Comparison of ENCODE assay signal across 9 cellular contexts in genomic region chr1:151061012-151061401, GRCh38. TPM values are rescaled to one million over a fixed set of nuclear protein-coding genes. Genes with fewer than 3 reads are reported as not detected.
A peak's percentile ranks its signal among the peaks of the same experiment; 100 is the strongest.
DNase-seq lines count a peak whose midpoint lies in the region; ATAC-seq, FAIRE-seq and TF ChIP-seq lines count a peak whose summit lies in the region.
"Had no signal": no experiment of that assay in that cellular context is flagged by ENCODE, and none has a peak within 500 bp of the region (broad histone marks: within the 10 kb centered on the region; RNA-seq: fewer than 3 reads in every experiment).

No MANE protein-coding gene starts in this region.

- no peak overlapping the region; the same call in 1 of the 2 replicates for H3K4me2 ChIP-seq in HepG2 (ENCODE audit: low read depth, low read length)

- H3K4me1 Mint-ChIP-seq in immature natural killer cell = peaks cover 37 to 41% of the 10 kb centered on the region in 2 donors

- no peak for TF ChIP-seq CTCF in AG10803 (conservative IDR thresholded peaks at IDR 0.05; ENCODE audit: low read length)
- no peak for TF ChIP-seq CTCF in VCaP (conservative IDR thresholded peaks at IDR 0.05)
- no peak for TF ChIP-seq CTCF in HepG2 (CRISPR knock-in tag; IDR thresholded peaks at IDR 0.05)

- peak overlapping the region; percentile 99 for H3K27ac ChIP-seq in VCaP
- no peak overlapping the region for H3K27ac ChIP-seq in HepG2 (ENCODE audit: extremely low read length, insufficient read depth, low read length)
- H3K27ac ChIP-seq: HL-60 had no signal

- intact Hi-C loops in HepG2 (cut with micrococcal nuclease; ENCODE audit: unreplicated experiment) = no loop called here

- no TSS peak for BruUV-seq in HepG2 (replicated peaks; lab: Mats Ljungman, UMichigan)

- peaks cover 39% of the 10 kb centered on the region for H3K4me1 ChIP-seq in HepG2 (ENCODE audit: insufficient read depth, low read length)

- H3K4me3 Mint-ChIP-seq in immature natural killer cell = peak overlapping the region; percentile 93 to 98 (median 96)

- H3K27me3 Mint-ChIP-seq in immature natural killer cell (ENCODE audit: low read depth in 3 of 3) = peaks cover 19 to 36% (median 31%) of the 10 kb centered on the region in 3 donors

- H3K9me3 Mint-ChIP-seq in immature natural killer cell = no peaks in the 10 kb centered on the region

- ATAC-seq in GM18868 (IDR thresholded peaks at IDR 0.05; ENCODE audit: unreplicated experiment) (no peak), HepG2 (no peak)

- no peak for TF ChIP-seq POLR2A in HepG2 (IDR thresholded peaks at IDR 0.05; ENCODE audit: insufficient read depth in 1 of 2, low read depth in 2 of 2, low read length in 2 of 2)

- no peaks in the 10 kb centered on the region for H3K27me3 ChIP-seq in H7 (ENCODE audit: control insufficient read depth, insufficient read depth, low read length)
- H3K27me3 ChIP-seq in HepG2 (ENCODE audit: control insufficient read depth in 1 of 2, insufficient read depth in 2 of 2, low read length in 2 of 2) = 0 out of 5 replicates have a peak, but pooled peaks cover 0 to 3% of the 10 kb centered on the region in 2 experiments

- no peak for TF ChIP-seq RAD21 in HepG2 (CRISPR knock-in tag; IDR thresholded peaks at IDR 0.05)

- WGBS in HepG2 (ENCODE audit: low lambda C conversion rate) = 55% methylated on average over 2 of the region's 2 CpGs

- peaks cover 2% of the 10 kb centered on the region for H3K36me3 ChIP-seq in H7 (replicated peaks; ENCODE audit: control insufficient read depth, insufficient read depth, low read length)
- peaks cover 2 to 6% of the 10 kb centered on the region in 2 experiments; a peak in 1 of 5 replicates for H3K36me3 ChIP-seq in HepG2 (replicated peaks in 1 of 2; ENCODE audit: control insufficient read depth in 1 of 2, insufficient read depth in 2 of 2, low read length in 2 of 2)

- H3K36me3 Mint-ChIP-seq in immature natural killer cell = peaks cover 21 to 25% (median 22%) of the 10 kb centered on the region in 3 donors

- in situ Hi-C loops in HepG2 (cut with HindIII; ENCODE audit: extremely low pct_ligation_motif_present, low pct_unique_long_range_greater_than_20kb) = no loop called here

- no peaks in the 10 kb centered on the region for H4K20me1 ChIP-seq in HepG2 (ENCODE audit: insufficient read depth, low read length)

- peak overlapping the region; percentile 93 to 99 (median 99) for H3K27ac Mint-ChIP-seq in immature natural killer cell

- H3K9me3 ChIP-seq in HepG2 (ENCODE audit: low read length) = no peaks in the 10 kb centered on the region

- peaks cover 19% of the 10 kb centered on the region for H3K79me2 ChIP-seq in HepG2 (ENCODE audit: insufficient read depth, low read length)

- H3K4me3 ChIP-seq in AG10803 (ENCODE audit: low read length) (peak overlapping the region; percentile 95), H7 (ENCODE audit: insufficient read depth, low read depth, low read length) (peak overlapping the region; percentile 93), HepG2 (replicated peaks in 1 of 3; ENCODE audit: insufficient read depth in 1 of 3, low read depth in 2 of 3, low read length in 3 of 3) (no peak overlapping the region)

- no peak overlapping the region for H3K9ac ChIP-seq in HepG2 (ENCODE audit: insufficient read depth, low read depth, low read length)

- no peak for DNase-seq in AG10803 (ENCODE audit: low read depth)
- no peak for DNase-seq in H7
- no peak for DNase-seq in immature natural killer cell
- no peak for DNase-seq in activated CD8-positive, alpha-beta memory T cell treated with anti-CD3 and anti-CD28 coated beads, Interleukin-2, amount 50 U/mL, for 48 hours
- no peak for DNase-seq in islet precursor cell
- DNase-seq in HepG2 (ENCODE audit: low spot score) = no peak

- no peak overlapping the region for H2AFZ ChIP-seq in HepG2 (ENCODE audit: low read length)

- CTCF ChIA-PET in HepG2 (lab: Yijun Ruan, JAX; ENCODE audit: low intra/inter-chr PET ratio, low total read pairs) = no interaction called here

- POLR2A ChIA-PET in HepG2 (lab: Yijun Ruan, JAX) = no interaction called here

- no peak for TF ChIP-seq EP300 in HepG2 (IDR thresholded peaks at IDR 0.05; ENCODE audit: low read depth in 2 of 2, low read length in 2 of 2)
- TF ChIP-seq EP300 in HepG2 (CRISPR knock-in tag; IDR thresholded peaks at IDR 0.05; ENCODE audit: borderline replicate concordance) = no peak

- no peak for FAIRE-seq in HepG2 (lab: Jason Lieb, UNC)

RNA-seq across cellular contexts. Expression of gene MLLT11, which starts 0.8 kb away (rescaled TPM):
- 37.2 and 45.9 TPM in 2 replicates for total RNA-seq in H7 (2014; rRNA removed; shearing (Covaris generic))
- 1 to 10 TPM; 4.2 to 7.9 (median 6.0) TPM for polyA plus RNA-seq in immature natural killer cell
- total RNA-seq in HepG2 (2016; rRNA removed; fragmentation: Illumina TruSeq; extraction: Trizol) = 0.17 and 0.22 TPM in 2 replicates
- total RNA-seq in HepG2 (2016; cell fraction: cytosol; rRNA removed; fragmentation: Illumina TruSeq; extraction: Trizol; ENCODE audit: low read depth) = 0.09 TPM in 1 of 2 replicates, not detected in the other
- 0.11 and 0.22 TPM in 2 replicates for total RNA-seq in HepG2 (2016; cell fraction: insoluble cytoplasmic fraction; rRNA removed; fragmentation: Illumina TruSeq; extraction: Trizol)
- 0.17 and 0.19 TPM in 2 replicates for total RNA-seq in HepG2 (2016; cell fraction: membrane; rRNA removed; fragmentation: Illumina TruSeq; extraction: Trizol)
- total RNA-seq in HepG2 (2016; cell fraction: nucleus; rRNA removed; fragmentation: Illumina TruSeq; extraction: Trizol) = 0.09 TPM in 1 of 2 replicates, not detected in the other
- polyA plus RNA-seq in HepG2 (2011; rRNA removed) = 0.14 and 0.21 TPM in 2 replicates
- 0.07 and 0.19 TPM in 2 replicates for polyA plus RNA-seq in HepG2 (2011; cell fraction: cytosol; rRNA removed)
- 0.11 and 0.17 TPM in 2 replicates for polyA plus RNA-seq in HepG2 (2011; cell fraction: nucleus; rRNA removed)
- polyA plus RNA-seq in HepG2 (2012) = 0.25 and 0.31 TPM in 2 replicates
- polyA plus RNA-seq in HepG2 (2016; cell fraction: cytosol; fragmentation: Illumina TruSeq; extraction: Trizol; ENCODE audit: low read depth) = 0.06 and 0.08 TPM in 2 replicates
- polyA plus RNA-seq in HepG2 (2016; cell fraction: insoluble cytoplasmic fraction; fragmentation: Illumina TruSeq; extraction: Trizol; ENCODE audit: low read depth) = 0.19 and 0.23 TPM in 2 replicates
- polyA plus RNA-seq in HepG2 (2016; cell fraction: membrane; fragmentation: Illumina TruSeq; extraction: Trizol; ENCODE audit: low read depth) = 0.06 and 0.14 TPM in 2 replicates
- 0.40 TPM in 1 of 2 replicates, not detected in the other for polyA plus RNA-seq in HepG2 (2016; cell fraction: nucleus; fragmentation: Illumina TruSeq; extraction: Trizol; ENCODE audit: insufficient read depth, low read depth)
- polyA minus RNA-seq in HepG2 (2011; rRNA and poly(A)+ RNA removed; ENCODE audit: low replicate concordance) = 0.04 and 0.47 TPM in 2 replicates
- not detected in 2 replicates for polyA minus RNA-seq in HepG2 (2011; cell fraction: cytosol; rRNA and poly(A)+ RNA removed)
- 0.13 and 0.25 TPM in 2 replicates for polyA minus RNA-seq in HepG2 (2011; cell fraction: nucleus; rRNA and poly(A)+ RNA removed)

RNA-seq across cellular contexts. Expression of gene CDC42SE1, which starts 1.6 kb away (rescaled TPM):
- total RNA-seq in H7 (2014; rRNA removed; shearing (Covaris generic)) = 72.1 and 78.6 TPM in 2 replicates
- polyA plus RNA-seq in immature natural killer cell = 100 to 1,000 TPM; 129 to 177 (median 150) TPM
- 17.6 and 18.8 TPM in 2 replicates for total RNA-seq in HepG2 (2016; rRNA removed; fragmentation: Illumina TruSeq; extraction: Trizol)
- total RNA-seq in HepG2 (2016; cell fraction: cytosol; rRNA removed; fragmentation: Illumina TruSeq; extraction: Trizol; ENCODE audit: low read depth) = 4.7 and 5.2 TPM in 2 replicates
- total RNA-seq in HepG2 (2016; cell fraction: insoluble cytoplasmic fraction; rRNA removed; fragmentation: Illumina TruSeq; extraction: Trizol) = 18.1 and 20.0 TPM in 2 replicates
- total RNA-seq in HepG2 (2016; cell fraction: membrane; rRNA removed; fragmentation: Illumina TruSeq; extraction: Trizol) = 14.1 and 15.1 TPM in 2 replicates
- total RNA-seq in HepG2 (2016; cell fraction: nucleus; rRNA removed; fragmentation: Illumina TruSeq; extraction: Trizol) = 14.5 and 16.7 TPM in 2 replicates
- 17.9 and 20.5 TPM in 2 replicates for polyA plus RNA-seq in HepG2 (2011; rRNA removed)
- 10.0 and 12.8 TPM in 2 replicates for polyA plus RNA-seq in HepG2 (2011; cell fraction: cytosol; rRNA removed)
- 31.2 and 42.5 TPM in 2 replicates for polyA plus RNA-seq in HepG2 (2011; cell fraction: nucleus; rRNA removed)
- polyA plus RNA-seq in HepG2 (2012) = 9.4 and 12.3 TPM in 2 replicates
- polyA plus RNA-seq in HepG2 (2016; cell fraction: cytosol; fragmentation: Illumina TruSeq; extraction: Trizol; ENCODE audit: low read depth) = 1.9 and 2.9 TPM in 2 replicates
- polyA plus RNA-seq in HepG2 (2016; cell fraction: insoluble cytoplasmic fraction; fragmentation: Illumina TruSeq; extraction: Trizol; ENCODE audit: low read depth) = 14.6 and 17.0 TPM in 2 replicates
- polyA plus RNA-seq in HepG2 (2016; cell fraction: membrane; fragmentation: Illumina TruSeq; extraction: Trizol; ENCODE audit: low read depth) = 6.3 and 7.7 TPM in 2 replicates
- polyA plus RNA-seq in HepG2 (2016; cell fraction: nucleus; fragmentation: Illumina TruSeq; extraction: Trizol; ENCODE audit: insufficient read depth, low read depth) = 26.8 and 28.1 TPM in 2 replicates
- polyA minus RNA-seq in HepG2 (2011; rRNA and poly(A)+ RNA removed; ENCODE audit: low replicate concordance) = 15.8 and 81.0 TPM in 2 replicates
- 8.8 and 9.2 TPM in 2 replicates for polyA minus RNA-seq in HepG2 (2011; cell fraction: cytosol; rRNA and poly(A)+ RNA removed)
- polyA minus RNA-seq in HepG2 (2011; cell fraction: nucleus; rRNA and poly(A)+ RNA removed) = 12.6 and 19.9 TPM in 2 replicates

RNA-seq across cellular contexts. Expression of gene GABPB2, which starts 9.6 kb away (rescaled TPM):
- 4.0 and 5.8 TPM in 2 replicates for total RNA-seq in H7 (2014; rRNA removed; shearing (Covaris generic))
- polyA plus RNA-seq in immature natural killer cell (10 to 100 TPM in 1 of 3 donors, 1 to 10 TPM in 2; 5.1 to 14.2 (median 5.7) TPM), HepG2 (2011; rRNA removed) (0.09 TPM in 1 of 2 replicates, not detected in the other)
- total RNA-seq in HepG2 (2016; rRNA removed; fragmentation: Illumina TruSeq; extraction: Trizol) = not detected in 2 replicates
- 0.26 TPM in 1 of 2 replicates, not detected in the other for total RNA-seq in HepG2 (2016; cell fraction: cytosol; rRNA removed; fragmentation: Illumina TruSeq; extraction: Trizol; ENCODE audit: low read depth)
- total RNA-seq in HepG2 (2016; cell fraction: insoluble cytoplasmic fraction; rRNA removed; fragmentation: Illumina TruSeq; extraction: Trizol) = not detected in 2 replicates
- not detected in 2 replicates for total RNA-seq in HepG2 (2016; cell fraction: membrane; rRNA removed; fragmentation: Illumina TruSeq; extraction: Trizol)
- total RNA-seq in HepG2 (2016; cell fraction: nucleus; rRNA removed; fragmentation: Illumina TruSeq; extraction: Trizol) = not detected in 2 replicates
- polyA plus RNA-seq in HepG2 (2011; cell fraction: cytosol; rRNA removed) = 0.03 TPM in 2 replicates
- 0.02 TPM in 1 of 2 replicates, not detected in the other for polyA plus RNA-seq in HepG2 (2011; cell fraction: nucleus; rRNA removed)
- polyA plus RNA-seq in HepG2 (2012) = not detected in 2 replicates
- not detected in 2 replicates for polyA plus RNA-seq in HepG2 (2016; cell fraction: cytosol; fragmentation: Illumina TruSeq; extraction: Trizol; ENCODE audit: low read depth)
- not detected in 2 replicates for polyA plus RNA-seq in HepG2 (2016; cell fraction: insoluble cytoplasmic fraction; fragmentation: Illumina TruSeq; extraction: Trizol; ENCODE audit: low read depth)
- not detected in 2 replicates for polyA plus RNA-seq in HepG2 (2016; cell fraction: membrane; fragmentation: Illumina TruSeq; extraction: Trizol; ENCODE audit: low read depth)
- not detected in 2 replicates for polyA plus RNA-seq in HepG2 (2016; cell fraction: nucleus; fragmentation: Illumina TruSeq; extraction: Trizol; ENCODE audit: insufficient read depth, low read depth)
- 40.1 TPM in 1 of 2 replicates, not detected in the other for polyA minus RNA-seq in HepG2 (2011; rRNA and poly(A)+ RNA removed; ENCODE audit: low replicate concordance)
- polyA minus RNA-seq in HepG2 (2011; cell fraction: cytosol; rRNA and poly(A)+ RNA removed) = not detected in 2 replicates
- under 0.01 and 0.25 TPM in 2 replicates for polyA minus RNA-seq in HepG2 (2011; cell fraction: nucleus; rRNA and poly(A)+ RNA removed)

RNA-seq across cellular contexts. Expression of gene C1orf56, which starts 13.5 kb away (rescaled TPM):
- 4.7 and 5.9 TPM in 2 replicates for total RNA-seq in H7 (2014; rRNA removed; shearing (Covaris generic))
- polyA plus RNA-seq in immature natural killer cell = 1 to 10 TPM; 4.0 to 7.0 (median 4.3) TPM
- 0.74 and 1.5 TPM in 2 replicates for total RNA-seq in HepG2 (2016; rRNA removed; fragmentation: Illumina TruSeq; extraction: Trizol)
- 1.6 and 2.0 TPM in 2 replicates for total RNA-seq in HepG2 (2016; cell fraction: cytosol; rRNA removed; fragmentation: Illumina TruSeq; extraction: Trizol; ENCODE audit: low read depth)
- 0.97 and 2.5 TPM in 2 replicates for total RNA-seq in HepG2 (2016; cell fraction: insoluble cytoplasmic fraction; rRNA removed; fragmentation: Illumina TruSeq; extraction: Trizol)
- total RNA-seq in HepG2 (2016; cell fraction: membrane; rRNA removed; fragmentation: Illumina TruSeq; extraction: Trizol) = 1.8 and 3.1 TPM in 2 replicates
- total RNA-seq in HepG2 (2016; cell fraction: nucleus; rRNA removed; fragmentation: Illumina TruSeq; extraction: Trizol) = 1.8 and 2.4 TPM in 2 replicates
- 3.2 TPM in 2 replicates for polyA plus RNA-seq in HepG2 (2011; rRNA removed)
- polyA plus RNA-seq in HepG2 (2011; cell fraction: cytosol; rRNA removed) = 2.1 and 3.0 TPM in 2 replicates
- polyA plus RNA-seq in HepG2 (2011; cell fraction: nucleus; rRNA removed) = 2.1 and 2.2 TPM in 2 replicates
- polyA plus RNA-seq in HepG2 (2012) = 2.4 and 3.1 TPM in 2 replicates
- polyA plus RNA-seq in HepG2 (2016; cell fraction: cytosol; fragmentation: Illumina TruSeq; extraction: Trizol; ENCODE audit: low read depth) = 4.5 and 4.8 TPM in 2 replicates
- polyA plus RNA-seq in HepG2 (2016; cell fraction: insoluble cytoplasmic fraction; fragmentation: Illumina TruSeq; extraction: Trizol; ENCODE audit: low read depth) = 1.9 TPM in 2 replicates
- 3.8 and 4.5 TPM in 2 replicates for polyA plus RNA-seq in HepG2 (2016; cell fraction: membrane; fragmentation: Illumina TruSeq; extraction: Trizol; ENCODE audit: low read depth)
- polyA plus RNA-seq in HepG2 (2016; cell fraction: nucleus; fragmentation: Illumina TruSeq; extraction: Trizol; ENCODE audit: insufficient read depth, low read depth) = 3.4 and 4.3 TPM in 2 replicates
- polyA minus RNA-seq in HepG2 (2011; rRNA and poly(A)+ RNA removed; ENCODE audit: low replicate concordance) = 2.7 and 2.8 TPM in 2 replicates
- polyA minus RNA-seq in HepG2 (2011; cell fraction: cytosol; rRNA and poly(A)+ RNA removed) = 2.5 and 3.3 TPM in 2 replicates
- 1.3 and 1.7 TPM in 2 replicates for polyA minus RNA-seq in HepG2 (2011; cell fraction: nucleus; rRNA and poly(A)+ RNA removed)

RNA-seq across cellular contexts. Expression of gene BNIPL, which starts 24.6 kb away (rescaled TPM):
- total RNA-seq in H7 (2014; rRNA removed; shearing (Covaris generic)) = 0.48 and 0.96 TPM in 2 replicates
- under 1 TPM in 1 of 3 donors, not detected in 2; 0.18 TPM for polyA plus RNA-seq in immature natural killer cell
- 0.20 and 0.40 TPM in 2 replicates for total RNA-seq in HepG2 (2016; rRNA removed; fragmentation: Illumina TruSeq; extraction: Trizol)
- total RNA-seq in HepG2 (2016; cell fraction: cytosol; rRNA removed; fragmentation: Illumina TruSeq; extraction: Trizol; ENCODE audit: low read depth) = 0.10 and 0.62 TPM in 2 replicates
- total RNA-seq in HepG2 (2016; cell fraction: insoluble cytoplasmic fraction; rRNA removed; fragmentation: Illumina TruSeq; extraction: Trizol) = 0.19 and 0.41 TPM in 2 replicates
- total RNA-seq in HepG2 (2016; cell fraction: membrane; rRNA removed; fragmentation: Illumina TruSeq; extraction: Trizol) = 0.21 and 0.40 TPM in 2 replicates
- total RNA-seq in HepG2 (2016; cell fraction: nucleus; rRNA removed; fragmentation: Illumina TruSeq; extraction: Trizol) = 0.50 and 1.3 TPM in 2 replicates
- polyA plus RNA-seq in HepG2 (2011; rRNA removed) = 0.84 and 1.1 TPM in 2 replicates
- polyA plus RNA-seq in HepG2 (2011; cell fraction: cytosol; rRNA removed) = 0.13 and 0.17 TPM in 2 replicates
- polyA plus RNA-seq in HepG2 (2011; cell fraction: nucleus; rRNA removed) = 3.3 and 3.7 TPM in 2 replicates
- polyA plus RNA-seq in HepG2 (2012) = 0.52 and 0.79 TPM in 2 replicates
- 0.08 TPM in 2 replicates for polyA plus RNA-seq in HepG2 (2016; cell fraction: cytosol; fragmentation: Illumina TruSeq; extraction: Trizol; ENCODE audit: low read depth)
- polyA plus RNA-seq in HepG2 (2016; cell fraction: insoluble cytoplasmic fraction; fragmentation: Illumina TruSeq; extraction: Trizol; ENCODE audit: low read depth) = 0.33 TPM in 1 of 2 replicates, not detected in the other
- 0.05 and 0.16 TPM in 2 replicates for polyA plus RNA-seq in HepG2 (2016; cell fraction: membrane; fragmentation: Illumina TruSeq; extraction: Trizol; ENCODE audit: low read depth)
- 1.8 and 2.4 TPM in 2 replicates for polyA plus RNA-seq in HepG2 (2016; cell fraction: nucleus; fragmentation: Illumina TruSeq; extraction: Trizol; ENCODE audit: insufficient read depth, low read depth)
- 0.66 and 1.5 TPM in 2 replicates for polyA minus RNA-seq in HepG2 (2011; rRNA and poly(A)+ RNA removed; ENCODE audit: low replicate concordance)
- polyA minus RNA-seq in HepG2 (2011; cell fraction: cytosol; rRNA and poly(A)+ RNA removed) = 0.26 TPM in 1 of 2 replicates, not detected in the other
- 1.2 and 2.1 TPM in 2 replicates for polyA minus RNA-seq in HepG2 (2011; cell fraction: nucleus; rRNA and poly(A)+ RNA removed)

Comparison
In these comparisons a context has a peak if more than half of its experiments do, and no peak if none do; other contexts are left out.
1. H3K4me3 ChIP-seq: peak in AG10803 (single experiment) and H7 (single experiment); none in HepG2 (0 of 3).
2. RNA of gene MLLT11, which starts 0.8 kb away (total RNA-seq): 37.2 to 45.9 TPM in H7; 0.09 to 0.22 TPM in HepG2; every median in the first group is over 10 times any median in the second.